ENCODE assay signal across 24 cellular contexts in the genomic region with DNA sequence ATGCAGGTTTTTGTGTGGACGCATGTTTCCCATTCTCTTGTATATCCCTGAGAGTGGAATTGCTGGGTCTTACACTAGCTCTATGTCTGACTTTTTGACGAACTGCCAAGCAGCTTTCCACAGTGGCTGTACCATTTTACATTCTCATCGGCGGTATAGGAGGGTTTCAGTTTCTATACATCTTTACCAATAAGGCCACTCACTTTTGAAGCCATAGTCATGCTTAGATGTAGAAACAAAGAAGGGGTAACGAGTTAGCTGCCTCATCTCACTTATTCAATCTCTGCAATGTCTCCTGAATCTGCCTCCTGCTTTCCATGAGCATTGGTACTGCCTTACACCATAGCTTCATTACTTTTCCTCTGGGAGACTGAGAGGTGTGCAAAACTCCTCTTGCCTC.
"Had no signal": no experiment of that assay in that cellular context is flagged by ENCODE, and none has a peak within 500 bp of the region (broad histone marks: within the 10 kb centered on the region; RNA-seq: fewer than 3 reads in every experiment).

No MANE protein-coding gene starts in this region.

- DNase-seq: colonic mucosa; cortex of kidney; dermis blood vessel endothelial cell; dorsolateral prefrontal cortex; effector CD4-positive, alpha-beta T cell; effector CD8-positive, alpha-beta T cell; effector memory CD4-positive, alpha-beta T cell; effector memory CD8-positive, alpha-beta T cell; endodermal cell; erythroblast; esophagus squamous epithelium; foreskin fibroblast; foreskin keratinocyte; foreskin melanocyte; gastrocnemius medialis; glutamatergic neuron; head of caudate nucleus; heart left ventricle; heart right ventricle had no signal

- H3K4me3 ChIP-seq: colonic mucosa, coronary artery, dorsolateral prefrontal cortex, esophagus muscularis mucosa, esophagus squamous epithelium, gastrocnemius medialis, gastroesophageal sphincter, heart left ventricle, heart right ventricle had no signal

- H3K4me1 ChIP-seq: colonic mucosa, esophagus muscularis mucosa, foreskin keratinocyte, gastrocnemius medialis, gastroesophageal sphincter, heart left ventricle, heart right ventricle had no signal

- H3K27ac ChIP-seq: colonic mucosa, coronary artery, dorsolateral prefrontal cortex, epithelial cell of prostate, esophagus muscularis mucosa, esophagus squamous epithelium, foreskin keratinocyte, gastrocnemius medialis, gastroesophageal sphincter, heart left ventricle, heart right ventricle had no signal

- H3K36me3 ChIP-seq: colonic mucosa, esophagus muscularis mucosa, esophagus squamous epithelium, gastrocnemius medialis, gastroesophageal sphincter, heart left ventricle, heart right ventricle had no signal

- ATAC-seq: effector memory CD8-positive, alpha-beta T cell; esophagus mucosa; foreskin keratinocyte; gastrocnemius medialis; gastroesophageal sphincter; heart left ventricle; heart right ventricle had no signal

- H3K27me3 ChIP-seq: colonic mucosa, dorsolateral prefrontal cortex, esophagus muscularis mucosa, esophagus squamous epithelium, foreskin keratinocyte, gastrocnemius medialis, gastroesophageal sphincter, heart right ventricle had no signal

- H3K9me3 ChIP-seq: colonic mucosa, esophagus muscularis mucosa, esophagus squamous epithelium, gastrocnemius medialis, gastroesophageal sphincter, heart left ventricle, heart right ventricle had no signal
